11 cellular contexts compared by ENCODE assay signal in genomic region chr13:27790523-27790922, GRCh38. TPM values are rescaled to one million over a fixed set of nuclear protein-coding genes. Genes with fewer than 3 reads are reported as not detected.
DNase-seq lines count a peak whose midpoint lies in the region; ATAC-seq and TF ChIP-seq lines count a peak whose summit lies in the region.
"Had no signal": no experiment of that assay in that cellular context is flagged by ENCODE, and none has a peak within 500 bp of the region (broad histone marks: within the 10 kb centered on the region; RNA-seq: fewer than 3 reads in every experiment).

No MANE protein-coding gene starts in this region.

- in situ Hi-C loops in mammary epithelial cell (cut with MboI; ENCODE audit: low sequenced_read_pairs in 2 of 2) (no loop called here), GM13977 (cut with MboI; ENCODE audit: low pct_unique_long_range_greater_than_20kb, low sequenced_read_pairs, unreplicated experiment) (loop anchor here (10.0 kb wide), 1 partner anchor 184 kb away; no protein-coding TSS in a partner anchor)

- no peaks in the 10 kb centered on the region for H3K9me3 Mint-ChIP-seq in neural crest cell

- no peak overlapping the region for H3K27ac Mint-ChIP-seq in neural crest cell (ENCODE audit: unreplicated experiment)

- H3K4me1 ChIP-seq in HUES6 (ENCODE audit: control insufficient read depth, insufficient read depth, low read length), result peaks cover 30% of the 10 kb centered on the region
- H3K4me1 ChIP-seq in mammary epithelial cell (ENCODE audit: insufficient read depth, low read length), result peaks cover 3% of the 10 kb centered on the region

- H3K4me1 Mint-ChIP-seq in neural crest cell, result peaks cover 38% of the 10 kb centered on the region

- H3K9ac ChIP-seq in HUES6 (ENCODE audit: low read length) (no peak overlapping the region), mammary epithelial cell (ENCODE audit: insufficient read depth, low read length) (no peak overlapping the region)

- intact Hi-C loops in mammary epithelial cell (cut with micrococcal nuclease), result no loop called here

- H3K27me3 ChIP-seq in HUES6 (ENCODE audit: control insufficient read depth, insufficient read depth, low read length), result peaks cover 99% of the 10 kb centered on the region
- peaks cover 69% of the 10 kb centered on the region for H3K27me3 ChIP-seq in mammary epithelial cell (ENCODE audit: insufficient read depth, low read length)

- peak; percentile 3 for DNase-seq in NCI-H1105 treated with DMSO at 0.1 percent for 48 hours (lab: John Stamatoyannopoulos, UW)
- no peak for DNase-seq in NCI-H1105 (lab: John Stamatoyannopoulos, UW)
- DNase-seq in mammary epithelial cell, result no peak
- no peak for DNase-seq in neural crest cell (ENCODE audit: low read depth, low spot score)
- DNase-seq in GM13977 (ENCODE audit: low spot score), result no peak
- DNase-seq in HuH-7.5 (ENCODE audit: low spot score), result no peak
- DNase-seq: left cardiac atrium, NCI-H226 had no signal

- H4K20me1 ChIP-seq in mammary epithelial cell (ENCODE audit: insufficient read depth, low read length), result peaks cover 2% of the 10 kb centered on the region

- no peaks in the 10 kb centered on the region for H3K79me2 ChIP-seq in mammary epithelial cell (ENCODE audit: insufficient read depth, low read length)

- H3K4me3 Mint-ChIP-seq in neural crest cell, result peak overlapping the region; percentile 90

- BruUV-seq in mammary epithelial cell (replicated peaks; lab: Mats Ljungman, UMichigan), result no TSS peak

- peak overlapping the region; percentile 11; the same call in 1 of the 2 replicates for H3K4me3 ChIP-seq in HUES6 (ENCODE audit: low read depth, low read length)
- H3K4me3 ChIP-seq in mammary epithelial cell (replicated peaks in 1 of 3; ENCODE audit: insufficient read depth in 1 of 3, low read depth in 2 of 3, low read length in 3 of 3), result no peak overlapping the region

- CTCF ChIA-PET in mammary epithelial cell (lab: Charles Lee; ENCODE audit: low non-redundant PET), result interaction anchor here (0.6 kb wide), 1 partner anchor 39 kb away, joined by 3 read pairs; no protein-coding TSS in a partner anchor

- no peak overlapping the region for H3K27ac ChIP-seq in HUES6 (ENCODE audit: low read depth, low read length)
- no peak overlapping the region for H3K27ac ChIP-seq in mammary epithelial cell (ENCODE audit: insufficient read depth, low read depth, low read length)
- H3K27ac ChIP-seq: SK-N-MC had no signal

- no peaks in the 10 kb centered on the region for H3K36me3 ChIP-seq in HUES6 (ENCODE audit: control insufficient read depth, insufficient read depth, low read length)
- H3K36me3 ChIP-seq in mammary epithelial cell (ENCODE audit: insufficient read depth, low read length), result no peaks in the 10 kb centered on the region

- no peak for TF ChIP-seq CTCF in mammary epithelial cell (conservative IDR thresholded peaks at IDR 0.05 in 1 of 2, IDR thresholded peaks at IDR 0.05 in 1 of 2; ENCODE audit: extremely low read depth in 1 of 2, insufficient read depth in 1 of 2, low read depth in 1 of 2, low read length in 2 of 2)
- no peak for TF ChIP-seq CTCF in neural crest cell (conservative IDR thresholded peaks at IDR 0.05)
- no peak for TF ChIP-seq CTCF in GM13977 (IDR thresholded peaks at IDR 0.05; ENCODE audit: extremely low read depth, insufficient read depth, missing control alignments)

- H3K4me2 ChIP-seq in mammary epithelial cell (ENCODE audit: insufficient read depth, low read depth, low read length), result peak overlapping the region; percentile 65

- H3K36me3 Mint-ChIP-seq in neural crest cell (ENCODE audit: low read depth), result peaks cover 3% of the 10 kb centered on the region

- H3K27me3 Mint-ChIP-seq in neural crest cell (ENCODE audit: low read depth), result peaks cover 92% of the 10 kb centered on the region

- no peaks in the 10 kb centered on the region for H3K9me3 ChIP-seq in HUES6 (ENCODE audit: control insufficient read depth, insufficient read depth, low read depth, low read length)
- H3K9me3 ChIP-seq in mammary epithelial cell (replicated peaks; ENCODE audit: insufficient read depth, low read length), result no peaks in the 10 kb centered on the region

- no peak for ATAC-seq in GM19328 (IDR thresholded peaks at IDR 0.05; ENCODE audit: unreplicated experiment)
- ATAC-seq: left cardiac atrium had no signal

- WGBS in mammary epithelial cell (ENCODE audit: low coverage, missing lambda C conversion rate), result 0% methylated on average over 4 of the region's 23 CpGs

- no peak overlapping the region for H2AFZ ChIP-seq in mammary epithelial cell (ENCODE audit: low read depth, low read length)

- dilution Hi-C loops in mammary epithelial cell (cut with HindIII; ENCODE audit: low sequenced_read_pairs), result no loop called here

RNA-seq across cellular contexts. Expression of gene GSX1, which starts 1.8 kb away (rescaled TPM):
- total RNA-seq in mammary epithelial cell, result not detected
- polyA plus RNA-seq in mammary epithelial cell, result not detected
- polyA minus RNA-seq in mammary epithelial cell, result not detected
- 10.6 and 11.4 TPM in 2 replicates for total RNA-seq in neural crest cell
- total RNA-seq: left cardiac atrium had no signal

Comparison
In these comparisons a context has a peak if more than half of its experiments do, and no peak if none do; other contexts are left out.
1. RNA of gene GSX1, which starts 1.8 kb away (total RNA-seq): 10.6 to 11.4 TPM in neural crest cell; not detected in mammary epithelial cell; every median in the first group is over 10 times any median in the second.